In the genomic region with DNA sequence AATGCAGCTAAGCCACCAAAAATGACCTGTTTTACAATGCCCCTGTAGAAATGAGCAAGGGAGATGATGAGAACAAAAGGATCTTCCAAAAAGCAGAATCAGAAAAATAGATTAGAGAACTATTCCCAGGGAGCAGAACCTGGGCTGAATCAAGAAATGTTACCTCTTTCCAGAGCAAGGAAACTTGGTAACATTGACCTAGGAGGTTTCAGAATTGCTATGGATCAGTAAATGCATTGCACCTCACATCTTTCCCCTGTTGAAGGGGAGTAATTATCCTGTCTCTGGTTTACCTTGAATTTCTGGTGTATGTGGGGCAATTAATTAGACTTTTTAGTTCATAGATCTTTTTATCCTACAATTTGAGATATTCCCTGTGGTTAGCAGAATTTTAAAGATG, we compare ENCODE assay signal across 30 cellular contexts.
"Had no signal": no experiment of that assay in that cellular context is flagged by ENCODE, and none has a peak within 500 bp of the region (broad histone marks: within the 10 kb centered on the region; RNA-seq: fewer than 3 reads in every experiment).

No MANE protein-coding gene starts in this region.

- H3K36me3 ChIP-seq: adrenal gland, neural progenitor cell, right lobe of liver, transverse colon had no signal

- H3K9me3 ChIP-seq: adrenal gland, right lobe of liver, transverse colon had no signal

- H3K4me3 ChIP-seq: adrenal gland, neural progenitor cell, skin epidermis, transverse colon had no signal

- H3K4me1 ChIP-seq: parathyroid adenoma had no signal

- H3K9me3 Mint-ChIP-seq: activated CD4-positive, alpha-beta memory T cell treated with anti-CD3 and anti-CD28 coated beads for 36 hours; activated CD4-positive, alpha-beta T cell treated with anti-CD3 and anti-CD28 coated beads, Interleukin-2, amount 10 ng/mL, durations not matched to agents 24 days and 14 days; activated naive CD4-positive, alpha-beta T cell treated with anti-CD3 and anti-CD28 coated beads for 36 hours; activated naive CD8-positive, alpha-beta T cell treated with anti-CD3 and anti-CD28 coated beads for 36 hours; activated T-helper 1 cell treated with anti-CD3 and anti-CD28 coated beads, Interleukin-12 subunit alpha, Interleukin-12 subunit beta, Interleukin-2, Interleukin-4 antibody, amounts not matched to agents 30 ng/mL and 10 ng/mL and 1 ng/mL, durations not matched to agents 14 hours and 24 hours and 36 hours; naive thymus-derived CD8-positive, alpha-beta T cell; neural progenitor cell; stimulated activated effector memory CD8-positive, alpha-beta T cell treated with anti-CD3 and anti-CD28 coated beads, Interleukin-12 subunit alpha, Interleukin-12 subunit beta, amount 100 ng/mL, for 72 hours; stimulated activated naive CD8-positive, alpha-beta T cell treated with anti-CD3 and anti-CD28 coated beads, Interleukin-15, amount 100 ng/mL, for 72 hours; T-helper 1 cell treated with Interleukin-12 subunit alpha and Interleukin-12 subunit beta and Interleukin-4 antibody, amounts not matched to agents 30 μg/mL and 1 μg/mL, for 36 hours had no signal

- H3K4me1 Mint-ChIP-seq: activated CD4-positive, alpha-beta T cell treated with anti-CD3 and anti-CD28 coated beads, Interleukin-2, amount 10 ng/mL, durations not matched to agents 24 days and 14 days; activated naive CD8-positive, alpha-beta T cell treated with anti-CD3 and anti-CD28 coated beads for 36 hours; stimulated activated effector memory CD8-positive, alpha-beta T cell treated with anti-CD3 and anti-CD28 coated beads, Interleukin-12 subunit alpha, Interleukin-12 subunit beta, amount 100 ng/mL, for 72 hours; stimulated activated naive CD8-positive, alpha-beta T cell treated with anti-CD3 and anti-CD28 coated beads, Interleukin-15, amount 100 ng/mL, for 72 hours had no signal

- H3K27ac ChIP-seq: epithelial cell of prostate, neural progenitor cell, parathyroid adenoma, right lobe of liver had no signal

- H3K36me3 Mint-ChIP-seq: activated CD4-positive, alpha-beta memory T cell treated with anti-CD3 and anti-CD28 coated beads for 36 hours; activated naive CD8-positive, alpha-beta T cell treated with anti-CD3 and anti-CD28 coated beads for 36 hours; naive thymus-derived CD8-positive, alpha-beta T cell; neural progenitor cell; stimulated activated effector memory CD8-positive, alpha-beta T cell treated with anti-CD3 and anti-CD28 coated beads, Interleukin-12 subunit alpha, Interleukin-12 subunit beta, amount 100 ng/mL, for 72 hours had no signal

- H3K4me3 Mint-ChIP-seq: activated CD4-positive, alpha-beta memory T cell treated with anti-CD3 and anti-CD28 coated beads for 36 hours; activated CD4-positive, alpha-beta T cell treated with anti-CD3 and anti-CD28 coated beads, Interleukin-2, amount 10 ng/mL, durations not matched to agents 24 days and 14 days; activated naive CD4-positive, alpha-beta T cell treated with anti-CD3 and anti-CD28 coated beads for 36 hours; activated naive CD8-positive, alpha-beta T cell treated with anti-CD3 and anti-CD28 coated beads for 36 hours; activated T-helper 1 cell treated with anti-CD3 and anti-CD28 coated beads, Interleukin-12 subunit alpha, Interleukin-12 subunit beta, Interleukin-2, Interleukin-4 antibody, amounts not matched to agents 30 ng/mL and 10 ng/mL and 1 ng/mL, durations not matched to agents 14 hours and 24 hours and 36 hours; naive thymus-derived CD8-positive, alpha-beta T cell; neural progenitor cell; stimulated activated effector memory CD8-positive, alpha-beta T cell treated with anti-CD3 and anti-CD28 coated beads, Interleukin-12 subunit alpha, Interleukin-12 subunit beta, amount 100 ng/mL, for 72 hours; stimulated activated naive CD8-positive, alpha-beta T cell treated with anti-CD3 and anti-CD28 coated beads, Interleukin-15, amount 100 ng/mL, for 72 hours; T-helper 1 cell treated with Interleukin-12 subunit alpha and Interleukin-12 subunit beta and Interleukin-4 antibody, amounts not matched to agents 30 μg/mL and 1 μg/mL, for 36 hours had no signal

- H3K27ac Mint-ChIP-seq: activated CD4-positive, alpha-beta memory T cell treated with anti-CD3 and anti-CD28 coated beads for 36 hours; activated CD4-positive, alpha-beta T cell treated with anti-CD3 and anti-CD28 coated beads, Interleukin-2, amount 10 ng/mL, durations not matched to agents 24 days and 14 days; activated naive CD4-positive, alpha-beta T cell treated with anti-CD3 and anti-CD28 coated beads for 36 hours; activated naive CD8-positive, alpha-beta T cell treated with anti-CD3 and anti-CD28 coated beads for 36 hours; activated T-helper 1 cell treated with anti-CD3 and anti-CD28 coated beads, Interleukin-12 subunit alpha, Interleukin-12 subunit beta, Interleukin-2, Interleukin-4 antibody, amounts not matched to agents 30 ng/mL and 10 ng/mL and 1 ng/mL, durations not matched to agents 14 hours and 24 hours and 36 hours; neural progenitor cell; stimulated activated effector memory CD8-positive, alpha-beta T cell treated with anti-CD3 and anti-CD28 coated beads, Interleukin-12 subunit alpha, Interleukin-12 subunit beta, amount 100 ng/mL, for 72 hours; T-helper 1 cell treated with Interleukin-12 subunit alpha and Interleukin-12 subunit beta and Interleukin-4 antibody, amounts not matched to agents 30 μg/mL and 1 μg/mL, for 36 hours had no signal

- ATAC-seq: left colon; naive thymus-derived CD8-positive, alpha-beta T cell; right lobe of liver; stimulated activated effector memory CD8-positive, alpha-beta T cell treated with anti-CD3 and anti-CD28 coated beads, Interleukin-12 subunit alpha, Interleukin-12 subunit beta, amount 100 ng/mL, for 72 hours; stimulated activated naive CD8-positive, alpha-beta T cell treated with anti-CD3 and anti-CD28 coated beads, Interleukin-15, amount 100 ng/mL, for 72 hours had no signal

- H3K27me3 ChIP-seq: adrenal gland, neural progenitor cell, right lobe of liver, transverse colon had no signal

- DNase-seq: activated CD4-positive, alpha-beta memory T cell treated with anti-CD3 and anti-CD28 coated beads for 36 hours; activated CD4-positive, alpha-beta T cell treated with anti-CD3 and anti-CD28 coated beads, Interleukin-2, amount 10 ng/mL, durations not matched to agents 24 days and 14 days; activated CD4-positive, CD25-positive, alpha-beta regulatory T cell treated with anti-CD3 and anti-CD28 coated beads, Interleukin-2, amount 50 U/mL, for 72 hours; activated CD8-positive, alpha-beta memory T cell treated with anti-CD3 and anti-CD28 coated beads, Interleukin-2, amount 50 U/mL, for 4 hours; activated effector memory CD4-positive, alpha-beta T cell treated with anti-CD3 and anti-CD28 coated beads, Interleukin-2, amount 50 U/mL, for 16 hours; activated naive CD4-positive, alpha-beta T cell treated with anti-CD3 and anti-CD28 coated beads for 36 hours; activated naive CD8-positive, alpha-beta T cell treated with anti-CD3 and anti-CD28 coated beads for 36 hours; activated T-cell treated with anti-CD3 and anti-CD28 coated beads, Interleukin-2, amount 50 U/mL, for 1 hour; adrenal gland; dermis blood vessel endothelial cell; effector CD8-positive, alpha-beta T cell; glutamatergic neuron; hippocampal formation; left colon; naive thymus-derived CD8-positive, alpha-beta T cell; occipital lobe; right lobe of liver; stimulated activated CD4-positive, alpha-beta T cell treated with anti-CD3 and anti-CD28 coated beads, Interleukin-12 subunit alpha, Interleukin-12 subunit beta, amount 100 ng/mL, for 4 hours; stimulated activated CD4-positive, alpha-beta T cell treated with anti-CD3 and anti-CD28 coated beads, Interleukin-4, amount 100 ng/mL, for 24 hours; stimulated activated naive CD8-positive, alpha-beta T cell treated with anti-CD3 and anti-CD28 coated beads, Interleukin-15, amount 100 ng/mL, for 72 hours; SW 1271; T-helper 9 cell; transverse colon had no signal
